ENCODE assay signal across 18 cellular contexts in the genomic region with DNA sequence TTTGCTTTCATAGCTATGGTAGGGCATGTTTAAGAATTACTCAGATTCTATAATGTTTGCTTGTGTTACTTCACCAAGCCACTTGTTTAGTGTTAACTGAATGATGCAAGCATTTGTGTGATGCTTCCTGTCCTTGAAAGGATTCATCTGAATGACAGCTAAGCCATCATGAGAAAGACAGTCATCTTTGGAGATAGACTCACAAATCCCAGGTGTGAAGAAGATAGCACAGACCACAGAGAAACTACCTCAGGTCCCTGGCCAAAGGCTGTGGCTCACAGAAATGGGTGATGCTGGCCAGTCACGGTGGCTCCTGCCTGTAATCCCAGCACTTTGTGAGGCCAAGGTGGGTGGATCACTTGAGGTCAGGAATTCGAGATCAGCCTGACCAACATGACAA.
"Had no signal": no experiment of that assay in that cellular context is flagged by ENCODE, and none has a peak within 500 bp of the region (broad histone marks: within the 10 kb centered on the region; RNA-seq: fewer than 3 reads in every experiment).

No MANE protein-coding gene starts in this region.

- H3K36me3 ChIP-seq: gastrocnemius medialis, thyroid gland, WERI-Rb-1 had no signal

- H3K27me3 Mint-ChIP-seq: memory B cell, T-cell had no signal

- H3K9me3 ChIP-seq: body of pancreas, esophagus squamous epithelium, gastrocnemius medialis, heart right ventricle, thyroid gland had no signal

- H3K4me1 Mint-ChIP-seq: memory B cell, T-cell had no signal

- H3K27me3 ChIP-seq: body of pancreas, esophagus squamous epithelium, gastrocnemius medialis, heart right ventricle, thyroid gland had no signal

- H3K36me3 Mint-ChIP-seq: memory B cell had no signal

- H3K4me3 ChIP-seq: body of pancreas, esophagus squamous epithelium, gastrocnemius medialis, heart right ventricle, thyroid gland had no signal

- DNase-seq: activated CD4-positive, alpha-beta T cell treated with anti-CD3 and anti-CD28 coated beads, Interleukin-2, amount 50 U/mL, for 1 hour; activated naive CD4-positive, alpha-beta T cell treated with Interleukin-2 at 50 U/mL for 16 hours; amniotic stem cell; body of pancreas; cerebellar nuclear complex; esophagus squamous epithelium; gastrocnemius medialis; heart right ventricle; islet precursor cell; stimulated activated CD4-positive, alpha-beta T cell treated with anti-CD3 and anti-CD28 coated beads, Interleukin-12 subunit alpha, Interleukin-12 subunit beta, amount 100 ng/mL, for 4 hours; stimulated activated CD4-positive, alpha-beta T cell treated with anti-CD3 and anti-CD28 coated beads, Interleukin-2, amount 100 ng/mL, for 48 hours; T-cell; thyroid gland; WERI-Rb-1 had no signal

- H3K4me1 ChIP-seq: esophagus squamous epithelium, gastrocnemius medialis, heart right ventricle, thyroid gland had no signal

- H3K27ac ChIP-seq: body of pancreas, esophagus squamous epithelium, gastrocnemius medialis, heart right ventricle, thyroid gland, WERI-Rb-1 had no signal

- H3K27ac Mint-ChIP-seq: activated T-helper 1 cell treated with anti-CD3 and anti-CD28 coated beads, Interleukin-12 subunit alpha, Interleukin-12 subunit beta, Interleukin-2, Interleukin-4 antibody, amounts not matched to agents 30 ng/mL and 10 ng/mL and 1 ng/mL, durations not matched to agents 14 hours and 24 hours and 36 hours; memory B cell; T-cell had no signal

- H3K4me3 Mint-ChIP-seq: activated T-helper 1 cell treated with anti-CD3 and anti-CD28 coated beads, Interleukin-12 subunit alpha, Interleukin-12 subunit beta, Interleukin-2, Interleukin-4 antibody, amounts not matched to agents 30 ng/mL and 10 ng/mL and 1 ng/mL, durations not matched to agents 14 hours and 24 hours and 36 hours; memory B cell; neural crest cell; T-cell had no signal

- ATAC-seq: body of pancreas, gastrocnemius medialis, heart right ventricle, left lobe of liver, T-cell had no signal

- H3K9me3 Mint-ChIP-seq: activated T-helper 1 cell treated with anti-CD3 and anti-CD28 coated beads, Interleukin-12 subunit alpha, Interleukin-12 subunit beta, Interleukin-2, Interleukin-4 antibody, amounts not matched to agents 30 ng/mL and 10 ng/mL and 1 ng/mL, durations not matched to agents 14 hours and 24 hours and 36 hours; memory B cell; neural crest cell; T-cell had no signal
